20 cellular contexts compared by ENCODE assay signal in the genomic region with DNA sequence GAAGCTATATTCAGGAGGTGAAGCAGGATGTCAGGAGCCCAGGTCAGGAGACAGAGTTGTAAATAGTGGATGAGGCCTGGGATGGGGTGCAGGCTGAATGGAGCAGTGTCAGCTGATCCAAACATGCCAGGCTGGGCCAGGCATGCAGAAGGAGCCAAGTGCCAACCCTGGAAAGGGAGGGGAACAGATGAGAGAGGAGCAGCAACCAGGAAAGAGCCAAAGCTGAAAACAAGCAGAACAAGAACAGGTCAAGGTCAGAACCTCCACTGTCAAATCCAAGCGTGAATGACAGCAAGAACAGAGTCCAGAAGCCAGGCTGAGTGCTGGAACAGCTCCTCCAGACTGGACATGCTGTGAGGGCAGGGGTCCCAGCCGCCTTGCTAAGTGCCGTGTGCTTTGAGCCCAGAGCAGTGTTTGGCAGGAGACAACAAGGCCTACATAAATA. TPM values are rescaled to one million over a fixed set of nuclear protein-coding genes. Genes with fewer than 3 reads are reported as not detected.
A peak's percentile ranks its signal among the peaks of the same experiment; 100 is the strongest.
DNase-seq lines count a peak whose midpoint lies in the region; TF ChIP-seq lines count a peak whose summit lies in the region.
"Had no signal": no experiment of that assay in that cellular context is flagged by ENCODE, and none has a peak within 500 bp of the region (broad histone marks: within the 10 kb centered on the region; RNA-seq: fewer than 3 reads in every experiment).

No MANE protein-coding gene starts in this region.

- H3K4me1 Mint-ChIP-seq in activated T-helper 2 cell treated with anti-CD3 and anti-CD28 coated beads, Interferon-gamma antibody, Interleukin-2, Interleukin-4, amounts not matched to agents 10 μg/mL and 5 μg/mL and 100 μg/mL, durations not matched to agents 14 hours and 24 hours and 36 hours (ENCODE audit: low read depth) = peaks cover 3% of the 10 kb centered on the region
- H3K4me1 Mint-ChIP-seq: activated B cell treated with CpG ODN at 0.5 μM for 24 hours had no signal

- TF ChIP-seq EP300 in suprapubic skin (IDR thresholded peaks at IDR 0.05) = no peak

- in situ Hi-C loops in GM13976 (cut with MboI; ENCODE audit: low sequenced_read_pairs, unreplicated experiment) = no loop called here

- H3K9me3 Mint-ChIP-seq in activated T-helper 2 cell treated with anti-CD3 and anti-CD28 coated beads, Interferon-gamma antibody, Interleukin-2, Interleukin-4, amounts not matched to agents 10 μg/mL and 5 μg/mL and 100 μg/mL, durations not matched to agents 14 hours and 24 hours and 36 hours = peaks cover 16% of the 10 kb centered on the region

- H3K36me3 ChIP-seq in adrenal gland (replicated peaks in 1 of 2) (no peaks in the 10 kb centered on the region), cardiac muscle cell (no peaks in the 10 kb centered on the region), suprapubic skin (no peaks in the 10 kb centered on the region), Peyer's patch (no peaks in the 10 kb centered on the region)
- H3K36me3 ChIP-seq: stomach had no signal

- H3K27ac ChIP-seq in adrenal gland (peak overlapping the region in 1 of 5 donors; percentile 24), cardiac muscle cell (peak overlapping the region; percentile 72), suprapubic skin (peak overlapping the region; percentile 81), Peyer's patch (no peak overlapping the region)

- H3K4me3 Mint-ChIP-seq in activated T-helper 2 cell treated with anti-CD3 and anti-CD28 coated beads, Interferon-gamma antibody, Interleukin-2, Interleukin-4, amounts not matched to agents 10 μg/mL and 5 μg/mL and 100 μg/mL, durations not matched to agents 14 hours and 24 hours and 36 hours (ENCODE audit: low read depth) = no peak overlapping the region
- H3K4me3 Mint-ChIP-seq: activated B cell treated with CpG ODN at 0.5 μM for 24 hours; effector memory CD8-positive, alpha-beta T cell had no signal

- no peaks in the 10 kb centered on the region for H3K36me3 Mint-ChIP-seq in activated T-helper 2 cell treated with anti-CD3 and anti-CD28 coated beads, Interferon-gamma antibody, Interleukin-2, Interleukin-4, amounts not matched to agents 10 μg/mL and 5 μg/mL and 100 μg/mL, durations not matched to agents 14 hours and 24 hours and 36 hours (ENCODE audit: low read depth)

- no peak overlapping the region for H3K4me3 ChIP-seq in adrenal gland
- no peak overlapping the region for H3K4me3 ChIP-seq in cardiac muscle cell
- no peak overlapping the region for H3K4me3 ChIP-seq in suprapubic skin
- H3K4me3 ChIP-seq in Peyer's patch = no peak overlapping the region
- H3K4me3 ChIP-seq: lung, stomach had no signal

- WGBS in adrenal gland, 4 donors = 66 to 80% (median 74%) methylated on average over 3 of the region's 3 CpGs
- WGBS in suprapubic skin = 62% methylated on average over 3 of the region's 3 CpGs

- TF ChIP-seq CTCF in adrenal gland (IDR thresholded peaks at IDR 0.05) (no peak), cardiac muscle cell (IDR thresholded peaks at IDR 0.05; ENCODE audit: low read depth, low read length) (no peak), suprapubic skin (IDR thresholded peaks at IDR 0.05) (no peak), Peyer's patch (IDR thresholded peaks at IDR 0.05) (no peak), GM13976 (IDR thresholded peaks at IDR 0.05; ENCODE audit: borderline replicate concordance, control extremely low read depth, extremely low read depth, insufficient read depth, missing control alignments) (no peak)

- H3K27ac Mint-ChIP-seq in activated T-helper 2 cell treated with anti-CD3 and anti-CD28 coated beads, Interferon-gamma antibody, Interleukin-2, Interleukin-4, amounts not matched to agents 10 μg/mL and 5 μg/mL and 100 μg/mL, durations not matched to agents 14 hours and 24 hours and 36 hours = no peak overlapping the region
- H3K27ac Mint-ChIP-seq: activated B cell treated with CpG ODN at 0.5 μM for 24 hours; effector memory CD8-positive, alpha-beta T cell had no signal

- DNase-seq in adrenal gland (peak in 6 of 7 donors; percentile 32 to 68 (median 51)), cardiac muscle cell (ENCODE audit: low read depth in 1 of 2, low spot score in 1 of 2) (no peak), mucosa of gallbladder (ENCODE audit: low spot score) (peak; percentile 73), suprapubic skin (ENCODE audit: low spot score in 2 of 2) (no peak), Peyer's patch (no peak), GM13976 (ENCODE audit: low spot score) (no peak)
- no peak for DNase-seq in activated T-helper 2 cell treated with anti-CD3 and anti-CD28 coated beads, Interferon-gamma antibody, Interleukin-2, Interleukin-4, amounts not matched to agents 10 μg/mL and 5 μg/mL and 100 μg/mL, durations not matched to agents 14 hours and 24 hours and 36 hours (ENCODE audit: low spot score)
- DNase-seq in activated CD4-positive, CD25-positive, alpha-beta regulatory T cell treated with anti-CD3 and anti-CD28 coated beads, Interleukin-2, amount 50 U/mL, for 72 hours = no peak
- DNase-seq: activated B cell treated with CpG ODN at 0.5 μM for 24 hours; activated CD8-positive, alpha-beta memory T cell treated with anti-CD3 and anti-CD28 coated beads for 24 hours; activated effector memory CD4-positive, alpha-beta T cell treated with anti-CD3 and anti-CD28 coated beads, Interleukin-2, amount 50 U/mL, for 16 hours; DMS 273 treated with DMSO at 0.1 percent for 48 hours; effector memory CD8-positive, alpha-beta T cell; Karpas-422; NCI-H1436 treated with DMSO at 0.1 percent for 48 hours; NCI-H226; NK-92 treated with Interleukin-12 subunit alpha and Interleukin-12 subunit beta, amount 100 ng/mL, for 24 hours; occipital lobe; stomach had no signal

- TF ChIP-seq POLR2A in adrenal gland (IDR thresholded peaks at IDR 0.05) = no peak
- no peak for TF ChIP-seq POLR2A in suprapubic skin (IDR thresholded peaks at IDR 0.05)
- no peak for TF ChIP-seq POLR2A in Peyer's patch (IDR thresholded peaks at IDR 0.05)

- H3K9me3 ChIP-seq in adrenal gland (replicated peaks in 1 of 3) (no peaks in the 10 kb centered on the region), cardiac muscle cell (ENCODE audit: low read depth) (no peaks in the 10 kb centered on the region), suprapubic skin (no peaks in the 10 kb centered on the region), Peyer's patch (no peaks in the 10 kb centered on the region)

- H3K4me1 ChIP-seq in adrenal gland (replicated peaks in 1 of 2) (peaks cover 0 to 6% of the 10 kb centered on the region in 2 donors), cardiac muscle cell (ENCODE audit: low read depth) (no peaks in the 10 kb centered on the region), suprapubic skin (peaks cover 11% of the 10 kb centered on the region), Peyer's patch (no peaks in the 10 kb centered on the region)

- H3K27me3 ChIP-seq in adrenal gland (no peaks in the 10 kb centered on the region), cardiac muscle cell (no peaks in the 10 kb centered on the region), suprapubic skin (no peaks in the 10 kb centered on the region), Peyer's patch (no peaks in the 10 kb centered on the region)
- H3K27me3 ChIP-seq: stomach had no signal

- no peaks in the 10 kb centered on the region for H3K27me3 Mint-ChIP-seq in activated T-helper 2 cell treated with anti-CD3 and anti-CD28 coated beads, Interferon-gamma antibody, Interleukin-2, Interleukin-4, amounts not matched to agents 10 μg/mL and 5 μg/mL and 100 μg/mL, durations not matched to agents 14 hours and 24 hours and 36 hours (ENCODE audit: low read depth)
- H3K27me3 Mint-ChIP-seq: activated B cell treated with CpG ODN at 0.5 μM for 24 hours; effector memory CD8-positive, alpha-beta T cell had no signal

- intact Hi-C loops in adrenal gland (cut with DNase I) = no loop called here
- intact Hi-C loops in activated T-helper 2 cell treated with anti-CD3 and anti-CD28 coated beads, Interferon-gamma antibody, Interleukin-2, Interleukin-4, amounts not matched to agents 10 μg/mL and 5 μg/mL and 100 μg/mL, durations not matched to agents 14 hours and 24 hours and 36 hours (cut with micrococcal nuclease) = no loop called here

RNA-seq across cellular contexts. Expression of gene PPP1CB, which starts 49.2 kb away (rescaled TPM):
- total RNA-seq in adrenal gland (100 to 1,000 TPM in 7 of 8 donors, 10 to 100 TPM in 1; 89.4 to 272 (median 225) TPM), cardiac muscle cell (131 and 161 TPM in 2 replicates), mucosa of gallbladder (395 TPM), suprapubic skin (100 to 1,000 TPM; 105 to 151 (median 148) TPM), Peyer's patch (100 to 1,000 TPM in 3 of 4 donors, 10 to 100 TPM in 1; 92.8 to 200 (median 123) TPM)
- polyA plus RNA-seq in adrenal gland (100 to 1,000 TPM in 1 of 3 donors, 10 to 100 TPM in 2; 46.7 to 174 (median 56.1) TPM), cardiac muscle cell (140 and 198 TPM in 2 replicates)
- 253 and 272 TPM in 2 replicates for total RNA-seq in activated T-helper 2 cell treated with anti-CD3 and anti-CD28 coated beads, Interferon-gamma antibody, Interleukin-2, Interleukin-4, amounts not matched to agents 10 μg/mL and 5 μg/mL and 100 μg/mL, durations not matched to agents 14 hours and 24 hours and 36 hours

Comparison
In these comparisons a context has a peak if more than half of its experiments do, and no peak if none do; other contexts are left out.
1. DNase-seq: peak in adrenal gland (6 of 7) and mucosa of gallbladder (single experiment); none in cardiac muscle cell (0 of 2), suprapubic skin (0 of 2), activated T-helper 2 cell treated with anti-CD3 and anti-CD28 coated beads, Interferon-gamma antibody, Interleukin-2, Interleukin-4, amounts not matched to agents 10 μg/mL and 5 μg/mL and 100 μg/mL, durations not matched to agents 14 hours and 24 hours and 36 hours (single experiment), Peyer's patch (0 of 3), activated CD4-positive, CD25-positive, alpha-beta regulatory T cell treated with anti-CD3 and anti-CD28 coated beads, Interleukin-2, amount 50 U/mL, for 72 hours (single experiment) and GM13976 (single experiment).
2. H3K27ac ChIP-seq: peak in cardiac muscle cell (single experiment) and suprapubic skin (single experiment); none in Peyer's patch (0 of 4).